In the genomic region with DNA sequence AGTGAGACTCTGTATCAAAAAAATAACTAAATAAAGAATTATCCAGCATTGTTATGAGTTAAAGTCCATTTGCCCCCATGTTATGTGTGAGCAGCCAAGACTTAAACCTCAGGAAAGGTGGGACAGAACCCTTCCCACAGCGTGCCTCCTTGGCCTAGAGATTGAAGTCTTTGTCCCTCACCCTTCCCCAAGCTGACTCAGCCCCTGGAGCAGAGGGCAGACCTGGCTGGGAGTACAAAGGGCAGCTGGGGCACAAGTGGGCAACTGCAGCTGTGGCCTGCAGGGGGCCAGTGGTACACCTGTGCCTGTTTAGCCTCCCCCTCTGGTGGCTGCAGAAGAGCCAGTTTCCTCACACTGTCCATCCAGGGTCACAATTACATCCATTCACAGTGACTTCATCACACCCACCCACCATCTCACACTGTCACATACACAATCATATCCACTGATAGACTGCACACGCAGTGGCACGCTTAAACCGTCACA, we compare ENCODE assay signal across 7 cellular contexts. TPM values are rescaled to one million over a fixed set of nuclear protein-coding genes. Genes with fewer than 3 reads are reported as not detected.
DNase-seq lines count a peak whose midpoint lies in the region; ATAC-seq and TF ChIP-seq lines count a peak whose summit lies in the region.

No MANE protein-coding gene starts in this region.

- H3K27me3 ChIP-seq in GM06990 (replicated peaks; ENCODE audit: control insufficient read depth, insufficient read depth, low read length) (no peaks in the 10 kb centered on the region), duodenal mucosa (ENCODE audit: control insufficient read depth in 1 of 2, insufficient read depth in 2 of 2, low read length in 2 of 2) (no peaks in the 10 kb centered on the region), vagina (no peaks in the 10 kb centered on the region)

- TF ChIP-seq CTCF in GM06990 (IDR thresholded peaks at IDR 0.05; ENCODE audit: insufficient read depth, low read length, poor library complexity, severe bottlenecking) (peak; percentile 79), vagina (IDR thresholded peaks at IDR 0.05) (peak in 1 of 3 experiments; percentile 21)

- intact Hi-C loops in vagina (cut with DNase I) = no loop called here

- ATAC-seq in GM19468 (IDR thresholded peaks at IDR 0.05; ENCODE audit: extremely low read depth, unreplicated experiment) = peak; percentile 20
- ATAC-seq in HG03520 (IDR thresholded peaks at IDR 0.05; ENCODE audit: unreplicated experiment) = peak; percentile 37

- peaks cover 51 to 56% of the 10 kb centered on the region in 2 donors for H3K4me1 ChIP-seq in duodenal mucosa (ENCODE audit: control insufficient read depth in 1 of 2, insufficient read depth in 2 of 2, low read length in 2 of 2)
- peaks cover 28% of the 10 kb centered on the region for H3K4me1 ChIP-seq in vagina

- H3K27ac ChIP-seq in duodenal mucosa (ENCODE audit: low read depth, low read length) (peak overlapping the region; percentile 91), vagina (peak overlapping the region; percentile 91)

- TF ChIP-seq POLR2A in vagina (IDR thresholded peaks at IDR 0.05) = no peak

- no peaks in the 10 kb centered on the region for H3K36me3 ChIP-seq in GM06990 (ENCODE audit: control insufficient read depth, insufficient read depth, low read length)
- no peaks in the 10 kb centered on the region for H3K36me3 ChIP-seq in duodenal mucosa (ENCODE audit: control insufficient read depth in 1 of 2, insufficient read depth in 2 of 2, low read length in 2 of 2)
- no peaks in the 10 kb centered on the region for H3K36me3 ChIP-seq in vagina

- peak overlapping the region; percentile 68 to 76 for H3K9ac ChIP-seq in duodenal mucosa (ENCODE audit: low read depth in 1 of 2, low read length in 2 of 2)

- H3K4me3 ChIP-seq in GM06990 (replicated peaks; ENCODE audit: low read depth, low read length) = peak overlapping the region; percentile 62
- peak overlapping the region; percentile 68 to 77 for H3K4me3 ChIP-seq in duodenal mucosa (ENCODE audit: low read depth in 1 of 2, low read length in 2 of 2)
- H3K4me3 ChIP-seq in vagina = peak overlapping the region; percentile 53 to 60

- DNase-seq in GM06990 (ENCODE audit: extremely low read depth, insufficient read length) = no peak
- DNase-seq in SK-MEL-5 (ENCODE audit: low read depth, low spot score) = peak; percentile 54
- peak; percentile 38 for DNase-seq in midbrain (lab: John Stamatoyannopoulos, UW)
- no peak for DNase-seq in vagina (ENCODE audit: extremely low spot score in 2 of 2)

- in situ Hi-C loops in SK-MEL-5 (cut with HindIII; ENCODE audit: low pct_unique_long_range_greater_than_20kb, low sequenced_read_pairs) = no loop called here

- H3K9me3 ChIP-seq in duodenal mucosa (ENCODE audit: control insufficient read depth in 1 of 2, low read length in 2 of 2) = no peaks in the 10 kb centered on the region
- H3K9me3 ChIP-seq in vagina = no peaks in the 10 kb centered on the region

RNA-seq across cellular contexts. Expression of a gene that starts 0.9 kb away (rescaled TPM):
- 137 and 180 TPM in 2 replicates for total RNA-seq in SK-MEL-5 (2014; rRNA removed; shearing (Covaris generic))
- polyA plus RNA-seq in SK-MEL-5 (2015; cell fraction: cytosol; rRNA removed) = 146 and 177 TPM in 2 replicates
- polyA plus RNA-seq in SK-MEL-5 (2015; cell fraction: nucleus; rRNA removed) = 216 and 314 TPM in 2 replicates
- 29.7 TPM for total RNA-seq in vagina

RNA-seq across cellular contexts. Expression of a gene that starts 7.5 kb away (rescaled TPM):
- 45.2 and 46.0 TPM in 2 replicates for total RNA-seq in SK-MEL-5 (2014; rRNA removed; shearing (Covaris generic))
- 81.9 and 91.7 TPM in 2 replicates for polyA plus RNA-seq in SK-MEL-5 (2015; cell fraction: cytosol; rRNA removed)
- 3.6 and 6.3 TPM in 2 replicates for polyA plus RNA-seq in SK-MEL-5 (2015; cell fraction: nucleus; rRNA removed)
- 31.9 TPM for total RNA-seq in vagina

RNA-seq across cellular contexts. Expression of a gene that starts 8.5 kb away (rescaled TPM):
- 33.9 and 36.1 TPM in 2 replicates for total RNA-seq in SK-MEL-5 (2014; rRNA removed; shearing (Covaris generic))
- 100 and 110 TPM in 2 replicates for polyA plus RNA-seq in SK-MEL-5 (2015; cell fraction: cytosol; rRNA removed)
- 64.7 and 71.0 TPM in 2 replicates for polyA plus RNA-seq in SK-MEL-5 (2015; cell fraction: nucleus; rRNA removed)
- total RNA-seq in vagina = 46.9 TPM

RNA-seq across cellular contexts. Expression of a gene that starts 13.3 kb away (rescaled TPM):
- total RNA-seq in SK-MEL-5 (2014; rRNA removed; shearing (Covaris generic)) = 2,678 and 2,698 TPM in 2 replicates
- 1,624 and 1,821 TPM in 2 replicates for polyA plus RNA-seq in SK-MEL-5 (2015; cell fraction: cytosol; rRNA removed)
- polyA plus RNA-seq in SK-MEL-5 (2015; cell fraction: nucleus; rRNA removed) = 608 and 662 TPM in 2 replicates
- total RNA-seq in vagina = 1,678 TPM

RNA-seq across cellular contexts. Expression of a gene that starts 15.1 kb away (rescaled TPM):
- 25.0 and 28.3 TPM in 2 replicates for total RNA-seq in SK-MEL-5 (2014; rRNA removed; shearing (Covaris generic))
- 50.6 and 62.9 TPM in 2 replicates for polyA plus RNA-seq in SK-MEL-5 (2015; cell fraction: cytosol; rRNA removed)
- 85.1 and 106 TPM in 2 replicates for polyA plus RNA-seq in SK-MEL-5 (2015; cell fraction: nucleus; rRNA removed)
- 36.6 TPM for total RNA-seq in vagina

Comparison
In these comparisons a context has a peak if more than half of its experiments do, and no peak if none do; other contexts are left out.
1. DNase-seq: peak in SK-MEL-5 (single experiment) and midbrain (single experiment); none in GM06990 (single experiment) and vagina (0 of 2).
2. Peak in every context shown above with its lines, with median percentiles within 50 percentile points of each other: H3K4me3 ChIP-seq.